In genomic region chr3:179710079-179710478, GRCh38 we compare ENCODE assay signal across 1 cellular context.
TF ChIP-seq lines count a peak whose summit lies in the region.

No MANE protein-coding gene starts in this region.

TF ChIP-seq in H1, 55 proteins besides CTCF, POLR2A, EP300 and RAD21 (continued from another document):
- TF ChIP-seq CHD7 (IDR thresholded peaks at IDR 0.05; ENCODE audit: insufficient replicate concordance, low read length) (peak; percentile 79), POU5F1 (IDR thresholded peaks at IDR 0.05; ENCODE audit: low read depth, low read length) (peak; percentile 52; the same call in 1 of the 2 replicates), EGR1 (IDR thresholded peaks at IDR 0.05; ENCODE audit: borderline replicate concordance, low read depth, low read length) (no peak), E2F6 (IDR thresholded peaks at IDR 0.05) (no peak), SRF (IDR thresholded peaks at IDR 0.05; ENCODE audit: low read depth, low read length) (peak; percentile 56), ASH2L (IDR thresholded peaks at IDR 0.05; ENCODE audit: low read length) (no peak), TAF7 (optimal IDR thresholded peaks at IDR 0.05; ENCODE audit: borderline replicate concordance, low read depth, low read length) (no peak), SIRT6 (IDR thresholded peaks at IDR 0.05; ENCODE audit: low read length) (no peak), TEAD4 (IDR thresholded peaks at IDR 0.05; ENCODE audit: low read depth, low read length) (no peak), GABPA (IDR thresholded peaks at IDR 0.05; ENCODE audit: borderline replicate concordance, insufficient read depth, low read length) (no peak), TBP (IDR thresholded peaks at IDR 0.05; ENCODE audit: low read depth, low read length) (no peak), YY1 (IDR thresholded peaks at IDR 0.05; ENCODE audit: low read depth, low read length) (no peak), CEBPB (IDR thresholded peaks at IDR 0.05; ENCODE audit: low read depth, low read length) (no peak), BRCA1 (IDR thresholded peaks at IDR 0.05; ENCODE audit: low read depth, low read length) (no peak), SUZ12 (IDR thresholded peaks at IDR 0.05; ENCODE audit: low read length) (no peak)
- TF ChIP-seq, protein P1, sequence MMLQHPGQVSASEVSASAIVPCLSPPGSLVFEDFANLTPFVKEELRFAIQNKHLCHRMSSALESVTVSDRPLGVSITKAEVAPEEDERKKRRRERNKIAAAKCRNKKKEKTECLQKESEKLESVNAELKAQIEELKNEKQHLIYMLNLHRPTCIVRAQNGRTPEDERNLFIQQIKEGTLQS (IDR thresholded peaks at IDR 0.05; ENCODE audit: insufficient read depth, low read depth, low read length): no peak
- TF ChIP-seq, protein P2, sequence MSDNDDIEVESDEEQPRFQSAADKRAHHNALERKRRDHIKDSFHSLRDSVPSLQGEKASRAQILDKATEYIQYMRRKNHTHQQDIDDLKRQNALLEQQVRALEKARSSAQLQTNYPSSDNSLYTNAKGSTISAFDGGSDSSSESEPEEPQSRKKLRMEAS (IDR thresholded peaks at IDR 0.05): no peak
TF ChIP-seq in H1: peak in this region for 4.
